ENCODE assay signal across 1 cellular context in the genomic region with DNA sequence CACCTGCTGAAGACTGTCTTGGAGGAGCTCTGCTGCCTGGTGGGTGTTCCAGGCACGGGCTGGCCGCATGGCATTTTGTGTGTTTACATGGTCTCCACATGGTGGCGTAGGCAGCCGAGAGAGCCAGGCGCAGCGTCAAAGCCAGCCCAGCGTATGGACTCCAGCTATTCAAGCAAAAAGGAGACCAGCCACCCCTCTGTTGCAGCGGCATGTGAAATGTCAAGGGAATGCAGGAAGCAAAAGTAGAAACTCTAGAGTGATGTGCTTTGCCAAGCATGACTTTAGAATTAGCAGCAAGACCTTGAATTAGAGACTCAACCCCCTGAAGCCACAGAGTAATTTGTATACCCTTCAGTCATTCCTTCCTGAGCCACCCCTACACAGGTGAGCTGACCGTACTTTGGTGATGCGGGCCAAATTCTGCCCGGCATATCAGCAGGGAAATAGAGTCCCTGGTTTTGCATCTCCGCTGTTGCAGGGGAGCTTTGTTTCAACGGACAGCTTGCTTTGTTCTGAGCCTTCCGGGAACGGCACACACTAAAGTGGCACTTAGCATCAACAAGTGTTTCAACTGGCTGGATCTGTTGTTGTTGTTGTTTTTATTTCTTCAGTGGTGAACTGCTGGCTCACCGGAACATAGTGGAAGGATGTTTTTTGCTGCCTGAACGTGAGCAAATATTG.
TF ChIP-seq lines count a peak whose summit lies in the region.

No MANE protein-coding gene starts in this region.

TF ChIP-seq in GM23338, 12 proteins besides CTCF, POLR2A, EP300 and RAD21 (continued from another document):
- TF ChIP-seq, protein P1, sequence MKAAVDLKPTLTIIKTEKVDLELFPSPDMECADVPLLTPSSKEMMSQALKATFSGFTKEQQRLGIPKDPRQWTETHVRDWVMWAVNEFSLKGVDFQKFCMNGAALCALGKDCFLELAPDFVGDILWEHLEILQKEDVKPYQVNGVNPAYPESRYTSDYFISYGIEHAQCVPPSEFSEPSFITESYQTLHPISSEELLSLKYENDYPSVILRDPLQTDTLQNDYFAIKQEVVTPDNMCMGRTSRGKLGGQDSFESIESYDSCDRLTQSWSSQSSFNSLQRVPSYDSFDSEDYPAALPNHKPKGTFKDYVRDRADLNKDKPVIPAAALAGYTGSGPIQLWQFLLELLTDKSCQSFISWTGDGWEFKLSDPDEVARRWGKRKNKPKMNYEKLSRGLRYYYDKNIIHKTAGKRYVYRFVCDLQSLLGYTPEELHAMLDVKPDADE (IDR thresholded peaks at IDR 0.05) = no peak
- no peak for TF ChIP-seq CREB1 (CRISPR knock-in tag; IDR thresholded peaks at IDR 0.05; ENCODE audit: low read depth)
- TF ChIP-seq, protein P2, sequence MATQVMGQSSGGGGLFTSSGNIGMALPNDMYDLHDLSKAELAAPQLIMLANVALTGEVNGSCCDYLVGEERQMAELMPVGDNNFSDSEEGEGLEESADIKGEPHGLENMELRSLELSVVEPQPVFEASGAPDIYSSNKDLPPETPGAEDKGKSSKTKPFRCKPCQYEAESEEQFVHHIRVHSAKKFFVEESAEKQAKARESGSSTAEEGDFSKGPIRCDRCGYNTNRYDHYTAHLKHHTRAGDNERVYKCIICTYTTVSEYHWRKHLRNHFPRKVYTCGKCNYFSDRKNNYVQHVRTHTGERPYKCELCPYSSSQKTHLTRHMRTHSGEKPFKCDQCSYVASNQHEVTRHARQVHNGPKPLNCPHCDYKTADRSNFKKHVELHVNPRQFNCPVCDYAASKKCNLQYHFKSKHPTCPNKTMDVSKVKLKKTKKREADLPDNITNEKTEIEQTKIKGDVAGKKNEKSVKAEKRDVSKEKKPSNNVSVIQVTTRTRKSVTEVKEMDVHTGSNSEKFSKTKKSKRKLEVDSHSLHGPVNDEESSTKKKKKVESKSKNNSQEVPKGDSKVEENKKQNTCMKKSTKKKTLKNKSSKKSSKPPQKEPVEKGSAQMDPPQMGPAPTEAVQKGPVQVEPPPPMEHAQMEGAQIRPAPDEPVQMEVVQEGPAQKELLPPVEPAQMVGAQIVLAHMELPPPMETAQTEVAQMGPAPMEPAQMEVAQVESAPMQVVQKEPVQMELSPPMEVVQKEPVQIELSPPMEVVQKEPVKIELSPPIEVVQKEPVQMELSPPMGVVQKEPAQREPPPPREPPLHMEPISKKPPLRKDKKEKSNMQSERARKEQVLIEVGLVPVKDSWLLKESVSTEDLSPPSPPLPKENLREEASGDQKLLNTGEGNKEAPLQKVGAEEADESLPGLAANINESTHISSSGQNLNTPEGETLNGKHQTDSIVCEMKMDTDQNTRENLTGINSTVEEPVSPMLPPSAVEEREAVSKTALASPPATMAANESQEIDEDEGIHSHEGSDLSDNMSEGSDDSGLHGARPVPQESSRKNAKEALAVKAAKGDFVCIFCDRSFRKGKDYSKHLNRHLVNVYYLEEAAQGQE (IDR thresholded peaks at IDR 0.05; ENCODE audit: unreplicated experiment) = no peak
- no peak for TF ChIP-seq NANOG (IDR thresholded peaks at IDR 0.05; ENCODE audit: borderline replicate concordance)
- TF ChIP-seq ZNF331 (CRISPR knock-in tag; IDR thresholded peaks at IDR 0.05; ENCODE audit: low read depth) = no peak
- TF ChIP-seq EZH2 (IDR thresholded peaks at IDR 0.05; ENCODE audit: low read depth, unreplicated experiment) = no peak
- no peak for TF ChIP-seq EZH2phosphoT487 (IDR thresholded peaks at IDR 0.05; ENCODE audit: unreplicated experiment)
- no peak for TF ChIP-seq POLR2AphosphoS5 (IDR thresholded peaks at IDR 0.05; ENCODE audit: low read depth)
